Comparison of ENCODE assay signal across 11 cellular contexts in genomic region chr14:35383569-35384385, GRCh38. TPM values are rescaled to one million over a fixed set of nuclear protein-coding genes. Genes with fewer than 3 reads are reported as not detected.
DNase-seq lines count a peak whose midpoint lies in the region; ATAC-seq and TF ChIP-seq lines count a peak whose summit lies in the region.
"Had no signal": no experiment of that assay in that cellular context is flagged by ENCODE, and none has a peak within 500 bp of the region (broad histone marks: within the 10 kb centered on the region; RNA-seq: fewer than 3 reads in every experiment).

No MANE protein-coding gene starts in this region.

- H3K36me3 ChIP-seq in esophagus muscularis mucosa (no peaks in the 10 kb centered on the region), osteoblast (ENCODE audit: insufficient read depth, low read length) (no peaks in the 10 kb centered on the region), transverse colon (no peaks in the 10 kb centered on the region)

- H3K4me2 ChIP-seq in osteoblast (ENCODE audit: insufficient read depth, low read length) = no peak overlapping the region

- DNase-seq in esophagus muscularis mucosa (ENCODE audit: extremely low spot score) (no peak), osteoblast (ENCODE audit: insufficient read length, low spot score, missing footprints) (no peak), transverse colon (no peak), NCI-H2081 treated with DMSO at 0.1 percent for 48 hours (lab: John Stamatoyannopoulos, UW) (no peak), GOT3 (lab: John Stamatoyannopoulos, UW) (no peak)
- DNase-seq: immature natural killer cell, MM.1S, T-cell had no signal

- TF ChIP-seq POLR2A in esophagus muscularis mucosa (IDR thresholded peaks at IDR 0.05; ENCODE audit: low read depth) (no peak), transverse colon (IDR thresholded peaks at IDR 0.05) (no peak)

- H3K4me3 ChIP-seq in esophagus muscularis mucosa = no peak overlapping the region
- no peak overlapping the region for H3K4me3 ChIP-seq in osteoblast (ENCODE audit: insufficient read depth, low read length)
- no peak overlapping the region for H3K4me3 ChIP-seq in transverse colon

- TF ChIP-seq CTCF in esophagus muscularis mucosa (IDR thresholded peaks at IDR 0.05) (no peak), osteoblast (IDR thresholded peaks at IDR 0.05; ENCODE audit: extremely low read depth, low read depth, low read length) (no peak), transverse colon (IDR thresholded peaks at IDR 0.05) (no peak)

- H4K20me1 ChIP-seq in osteoblast (ENCODE audit: insufficient read depth, low read length) = no peaks in the 10 kb centered on the region

- intact Hi-C loops in esophagus muscularis mucosa (cut with DNase I) (loop anchor here (5.0 kb wide), 1 partner anchor 41 kb away; no protein-coding TSS in a partner anchor), transverse colon (cut with DNase I; ENCODE audit: low total_unique reads) (no loop called here)

- peak overlapping the region; percentile 79 for H2AFZ ChIP-seq in osteoblast (ENCODE audit: low read length)

- no peaks in the 10 kb centered on the region for H3K79me2 ChIP-seq in osteoblast (ENCODE audit: insufficient read depth, low read length)

- H3K9me3 ChIP-seq in esophagus muscularis mucosa (no peaks in the 10 kb centered on the region), osteoblast (ENCODE audit: low read depth, low read length) (no peaks in the 10 kb centered on the region), transverse colon (no peaks in the 10 kb centered on the region)

- TF ChIP-seq EP300 in esophagus muscularis mucosa (IDR thresholded peaks at IDR 0.05) (no peak), transverse colon (IDR thresholded peaks at IDR 0.05; ENCODE audit: low read depth) (no peak)

- WGBS in adipose tissue, 3 donors = 67 to 85% (median 79%) methylated on average over 9 of the region's 9 CpGs
- WGBS in esophagus muscularis mucosa = 61% methylated on average over 9 of the region's 9 CpGs
- 64 to 72% methylated on average over 1 to 9 of the region's 9 CpGs for WGBS in transverse colon (ENCODE audit: low coverage in 1 of 2), 2 donors

- H3K4me1 ChIP-seq in esophagus muscularis mucosa (peaks cover 31 to 55% (median 50%) of the 10 kb centered on the region in 4 donors), osteoblast (ENCODE audit: insufficient read depth, low read length) (peaks cover 36% of the 10 kb centered on the region), transverse colon (peaks cover 31 to 62% (median 43%) of the 10 kb centered on the region in 4 donors)

- H3K27me3 ChIP-seq in esophagus muscularis mucosa (no peaks in the 10 kb centered on the region), osteoblast (ENCODE audit: insufficient read depth, low read length) (no peaks in the 10 kb centered on the region), transverse colon (no peaks in the 10 kb centered on the region)

- in situ Hi-C loops in transverse colon (cut with MboI; ENCODE audit: low pct_ligation_motif_present in 1 of 4, low pct_unique_long_range_greater_than_20kb in 1 of 4, low sequenced_read_pairs in 3 of 4) = no loop called here

- no peak for ATAC-seq in HG03097 (IDR thresholded peaks at IDR 0.05; ENCODE audit: low FRiP score, unreplicated experiment)
- ATAC-seq: stimulated activated memory B cell treated with anti-CD40 and anti-IgM and Interleukin-4, amounts not matched to agents 10 μg/mL and 1 μg/mL and 100 μg/mL, for 72 hours; T-cell had no signal

- H3K27ac ChIP-seq in adipose tissue (ENCODE audit: low read depth, low read length) (peak overlapping the region; percentile 88), esophagus muscularis mucosa (replicated peaks in 1 of 4) (peak overlapping the region; percentile 91 to 94 (median 92)), osteoblast (ENCODE audit: low read depth, low read length) (peak overlapping the region; percentile 98), transverse colon (peak overlapping the region; percentile 83 to 92 (median 86))

RNA-seq across cellular contexts. Expression of gene NFKBIA, which starts 20.8 kb away (rescaled TPM):
- polyA plus RNA-seq in adipose tissue = 100 to 1,000 TPM in 2 of 3 donors, 10 to 100 TPM in 1; 71.7 to 422 (median 244) TPM
- total RNA-seq in esophagus muscularis mucosa = 100 to 1,000 TPM; 387 to 416 (median 398) TPM
- total RNA-seq in osteoblast = 43.6 and 51.0 TPM in 2 replicates
- total RNA-seq in transverse colon = 1,000 to 10,000 TPM in 1 of 4 donors, 100 to 1,000 TPM in 3; 362 to 1,916 (median 456) TPM
